1 cellular context compared by ENCODE assay signal in the genomic region with DNA sequence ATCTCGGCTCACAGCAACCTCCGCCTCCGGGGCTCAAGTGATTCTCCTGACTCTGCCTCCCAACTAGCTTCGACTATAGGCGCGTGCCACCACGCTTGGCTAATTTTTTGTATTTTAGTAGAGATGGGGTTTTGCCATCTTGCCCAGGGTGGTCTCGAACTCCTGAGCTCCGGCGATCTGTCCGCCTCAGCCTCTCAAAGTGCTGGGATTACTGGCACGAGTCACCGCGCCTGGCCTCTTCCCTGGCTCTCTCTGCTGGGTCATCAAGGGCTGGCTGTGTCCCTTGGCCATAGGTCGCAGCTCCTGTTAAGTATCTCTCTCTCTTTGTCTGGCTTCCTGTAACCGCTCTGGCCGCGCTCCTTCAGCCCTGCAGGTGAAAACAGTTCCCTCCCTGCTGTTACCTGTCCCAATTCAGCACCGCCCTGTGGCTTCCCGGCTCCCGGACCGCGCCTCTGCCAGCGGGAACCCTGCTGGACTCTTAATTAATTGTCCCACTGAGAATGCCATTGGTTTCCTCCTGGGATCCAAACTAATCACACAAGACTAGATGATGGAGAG.
TF ChIP-seq lines count a peak whose summit lies in the region.

No MANE protein-coding gene starts in this region.

TF ChIP-seq in GM12878, 131 proteins besides CTCF, POLR2A, EP300 and RAD21 (continued from another document):
- TF ChIP-seq, protein P1, sequence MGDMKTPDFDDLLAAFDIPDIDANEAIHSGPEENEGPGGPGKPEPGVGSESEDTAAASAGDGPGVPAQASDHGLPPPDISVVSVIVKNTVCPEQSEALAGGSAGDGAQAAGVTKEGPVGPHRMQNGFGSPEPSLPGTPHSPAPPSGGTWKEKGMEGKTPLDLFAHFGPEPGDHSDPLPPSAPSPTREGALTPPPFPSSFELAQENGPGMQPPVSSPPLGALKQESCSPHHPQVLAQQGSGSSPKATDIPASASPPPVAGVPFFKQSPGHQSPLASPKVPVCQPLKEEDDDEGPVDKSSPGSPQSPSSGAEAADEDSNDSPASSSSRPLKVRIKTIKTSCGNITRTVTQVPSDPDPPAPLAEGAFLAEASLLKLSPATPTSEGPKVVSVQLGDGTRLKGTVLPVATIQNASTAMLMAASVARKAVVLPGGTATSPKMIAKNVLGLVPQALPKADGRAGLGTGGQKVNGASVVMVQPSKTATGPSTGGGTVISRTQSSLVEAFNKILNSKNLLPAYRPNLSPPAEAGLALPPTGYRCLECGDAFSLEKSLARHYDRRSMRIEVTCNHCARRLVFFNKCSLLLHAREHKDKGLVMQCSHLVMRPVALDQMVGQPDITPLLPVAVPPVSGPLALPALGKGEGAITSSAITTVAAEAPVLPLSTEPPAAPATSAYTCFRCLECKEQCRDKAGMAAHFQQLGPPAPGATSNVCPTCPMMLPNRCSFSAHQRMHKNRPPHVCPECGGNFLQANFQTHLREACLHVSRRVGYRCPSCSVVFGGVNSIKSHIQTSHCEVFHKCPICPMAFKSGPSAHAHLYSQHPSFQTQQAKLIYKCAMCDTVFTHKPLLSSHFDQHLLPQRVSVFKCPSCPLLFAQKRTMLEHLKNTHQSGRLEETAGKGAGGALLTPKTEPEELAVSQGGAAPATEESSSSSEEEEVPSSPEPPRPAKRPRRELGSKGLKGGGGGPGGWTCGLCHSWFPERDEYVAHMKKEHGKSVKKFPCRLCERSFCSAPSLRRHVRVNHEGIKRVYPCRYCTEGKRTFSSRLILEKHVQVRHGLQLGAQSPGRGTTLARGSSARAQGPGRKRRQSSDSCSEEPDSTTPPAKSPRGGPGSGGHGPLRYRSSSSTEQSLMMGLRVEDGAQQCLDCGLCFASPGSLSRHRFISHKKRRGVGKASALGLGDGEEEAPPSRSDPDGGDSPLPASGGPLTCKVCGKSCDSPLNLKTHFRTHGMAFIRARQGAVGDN (IDR thresholded peaks at IDR 0.05) = no peak
- no peak for TF ChIP-seq CEBPB (IDR thresholded peaks at IDR 0.05; ENCODE audit: borderline replicate concordance in 1 of 2, low read depth in 2 of 2, low read length in 2 of 2)
- TF ChIP-seq CBFB (IDR thresholded peaks at IDR 0.05; ENCODE audit: low read depth) = no peak
- TF ChIP-seq DPF2 (IDR thresholded peaks at IDR 0.05) = no peak
- TF ChIP-seq SPI1 (IDR thresholded peaks at IDR 0.05; ENCODE audit: borderline replicate concordance, insufficient read depth, low read depth, low read length) = no peak
- TF ChIP-seq NR2C1 (IDR thresholded peaks at IDR 0.05) = no peak
- TF ChIP-seq, protein P2, sequence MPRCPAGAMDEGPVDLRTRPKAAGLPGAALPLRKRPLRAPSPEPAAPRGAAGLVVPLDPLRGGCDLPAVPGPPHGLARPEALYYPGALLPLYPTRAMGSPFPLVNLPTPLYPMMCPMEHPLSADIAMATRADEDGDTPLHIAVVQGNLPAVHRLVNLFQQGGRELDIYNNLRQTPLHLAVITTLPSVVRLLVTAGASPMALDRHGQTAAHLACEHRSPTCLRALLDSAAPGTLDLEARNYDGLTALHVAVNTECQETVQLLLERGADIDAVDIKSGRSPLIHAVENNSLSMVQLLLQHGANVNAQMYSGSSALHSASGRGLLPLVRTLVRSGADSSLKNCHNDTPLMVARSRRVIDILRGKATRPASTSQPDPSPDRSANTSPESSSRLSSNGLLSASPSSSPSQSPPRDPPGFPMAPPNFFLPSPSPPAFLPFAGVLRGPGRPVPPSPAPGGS (IDR thresholded peaks at IDR 0.05; ENCODE audit: borderline replicate concordance, insufficient read depth, low read depth, low read length, poor library complexity, severe bottlenecking) = no peak
- TF ChIP-seq NRF1 (conservative IDR thresholded peaks at IDR 0.05; ENCODE audit: low read depth, low read length) = no peak
- TF ChIP-seq TARDBP (IDR thresholded peaks at IDR 0.05; ENCODE audit: borderline replicate concordance) = no peak
